ENCODE assay signal across 19 cellular contexts in the genomic region with DNA sequence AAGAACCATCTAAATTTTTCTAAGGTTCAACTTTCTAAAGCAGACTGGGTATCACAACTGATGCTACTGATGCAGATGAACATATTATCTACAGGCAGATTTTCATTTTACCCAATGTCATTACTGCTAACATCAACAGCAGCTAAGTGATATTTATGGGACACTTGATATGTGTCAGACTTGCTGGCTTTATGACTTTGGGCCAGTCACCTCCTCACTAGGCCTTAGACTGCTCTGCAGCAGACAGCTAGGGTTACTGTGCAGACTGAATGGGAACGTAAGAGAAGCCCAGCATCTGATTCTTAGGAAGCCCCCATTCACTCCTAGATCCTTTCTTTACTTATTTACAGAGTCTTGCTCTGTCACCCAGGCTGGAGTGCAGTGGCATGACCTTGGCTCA.
A peak's percentile ranks its signal among the peaks of the same experiment; 100 is the strongest.
DNase-seq lines count a peak whose midpoint lies in the region; ATAC-seq and TF ChIP-seq lines count a peak whose summit lies in the region.
"Had no signal": no experiment of that assay in that cellular context is flagged by ENCODE, and none has a peak within 500 bp of the region (broad histone marks: within the 10 kb centered on the region; RNA-seq: fewer than 3 reads in every experiment).

No MANE protein-coding gene starts in this region.

- H3K27ac Mint-ChIP-seq in activated naive CD4-positive, alpha-beta T cell treated with anti-CD3 and anti-CD28 coated beads for 36 hours: peak overlapping the region; percentile 10
- peak overlapping the region in 1 of 2 donors; percentile 72 for H3K27ac Mint-ChIP-seq in activated naive CD4-positive, alpha-beta T cell treated with anti-CD3 and anti-CD28 coated beads, Interleukin-2, amount 50 U/mL, for 72 hours
- peak overlapping the region; percentile 24 for H3K27ac Mint-ChIP-seq in endothelial cell (ENCODE audit: unreplicated experiment)

- H3K27me3 Mint-ChIP-seq in activated naive CD4-positive, alpha-beta T cell treated with anti-CD3 and anti-CD28 coated beads for 36 hours (ENCODE audit: low read depth): no peaks in the 10 kb centered on the region
- peaks cover 4% of the 10 kb centered on the region for H3K27me3 Mint-ChIP-seq in endothelial cell (ENCODE audit: unreplicated experiment)

- H3K27ac ChIP-seq in psoas muscle (peak overlapping the region; percentile 85), substantia nigra (ENCODE audit: low read depth, low read length, poor library complexity, severe bottlenecking) (peak overlapping the region; percentile 79)

- no peaks in the 10 kb centered on the region for H3K4me1 Mint-ChIP-seq in activated naive CD4-positive, alpha-beta T cell treated with anti-CD3 and anti-CD28 coated beads for 36 hours (ENCODE audit: low read depth)
- H3K4me1 Mint-ChIP-seq in endothelial cell (ENCODE audit: unreplicated experiment): no peaks in the 10 kb centered on the region
- H3K4me1 Mint-ChIP-seq: CD14-positive monocyte had no signal

- no peak for TF ChIP-seq CTCF in endothelial cell (IDR thresholded peaks at IDR 0.05; ENCODE audit: unreplicated experiment)
- no peak for TF ChIP-seq CTCF in psoas muscle (IDR thresholded peaks at IDR 0.05)

- H3K27me3 ChIP-seq in psoas muscle (ENCODE audit: insufficient read depth in 3 of 3, low read length in 2 of 3): no peaks in the 10 kb centered on the region

- no peak for ATAC-seq in activated naive CD4-positive, alpha-beta T cell treated with anti-CD3 and anti-CD28 coated beads, Interleukin-2, amount 50 U/mL, for 72 hours
- peak; percentile 41 to 60 (median 54) for ATAC-seq in psoas muscle
- no peak for ATAC-seq in HG02678 (IDR thresholded peaks at IDR 0.05; ENCODE audit: unreplicated experiment)
- ATAC-seq: PC-3 had no signal

- CTCF ChIA-PET in activated naive CD4-positive, alpha-beta T cell treated with anti-CD3 and anti-CD28 coated beads for 36 hours (lab: Charles Lee): no interaction called here

- peaks cover 61% of the 10 kb centered on the region for H3K4me1 ChIP-seq in psoas muscle

- H3K36me3 ChIP-seq in psoas muscle (ENCODE audit: insufficient read depth in 1 of 2, low read depth in 1 of 2): peaks cover 5 to 73% of the 10 kb centered on the region in 2 donors

- H3K9me3 Mint-ChIP-seq in activated naive CD4-positive, alpha-beta T cell treated with anti-CD3 and anti-CD28 coated beads for 36 hours: no peaks in the 10 kb centered on the region
- no peaks in the 10 kb centered on the region for H3K9me3 Mint-ChIP-seq in activated naive CD4-positive, alpha-beta T cell treated with anti-CD3 and anti-CD28 coated beads, Interleukin-2, amount 50 U/mL, for 72 hours
- no peaks in the 10 kb centered on the region for H3K9me3 Mint-ChIP-seq in endothelial cell (ENCODE audit: unreplicated experiment)
- H3K9me3 Mint-ChIP-seq: CD14-positive monocyte had no signal

- no peak overlapping the region for H3K4me3 Mint-ChIP-seq in activated naive CD4-positive, alpha-beta T cell treated with anti-CD3 and anti-CD28 coated beads for 36 hours
- no peak overlapping the region for H3K4me3 Mint-ChIP-seq in endothelial cell (ENCODE audit: unreplicated experiment)
- H3K4me3 Mint-ChIP-seq: CD14-positive monocyte had no signal

- WGBS in psoas muscle, 3 donors: 24 to 52% (median 32%) methylated on average over 1 of the region's 1 CpG

- no peak for DNase-seq in activated naive CD4-positive, alpha-beta T cell treated with anti-CD3 and anti-CD28 coated beads for 36 hours
- DNase-seq in activated naive CD4-positive, alpha-beta T cell treated with anti-CD3 and anti-CD28 coated beads, Interleukin-2, amount 50 U/mL, for 72 hours (ENCODE audit: low spot score in 2 of 2): no peak
- DNase-seq in endothelial cell (ENCODE audit: low spot score) (no peak), psoas muscle (no peak), substantia nigra (lab: John Stamatoyannopoulos, UW) (no peak), D341Med (ENCODE audit: low spot score) (no peak), SHP77 treated with DMSO at 0.1 percent for 48 hours (lab: John Stamatoyannopoulos, UW) (no peak)
- DNase-seq: 8988T, DMS 273 treated with DMSO at 0.1 percent for 48 hours, DND-41, NCI-H1048, NCI-H1436, NCI-H2029, NCI-H345, NCI-H524 treated with DMSO at 0.1 percent for 48 hours, PC-3, RPMI8226 had no signal

- intact Hi-C loops in activated naive CD4-positive, alpha-beta T cell treated with anti-CD3 and anti-CD28 coated beads for 36 hours (cut with micrococcal nuclease): no loop called here
- intact Hi-C loops in psoas muscle (cut with DNase I): loop anchor here (10.0 kb wide), 1 partner anchor 63 kb away; no protein-coding TSS in a partner anchor

- peaks cover 7% of the 10 kb centered on the region for H3K36me3 Mint-ChIP-seq in activated naive CD4-positive, alpha-beta T cell treated with anti-CD3 and anti-CD28 coated beads for 36 hours (ENCODE audit: low read depth)
- no peaks in the 10 kb centered on the region for H3K36me3 Mint-ChIP-seq in activated naive CD4-positive, alpha-beta T cell treated with anti-CD3 and anti-CD28 coated beads, Interleukin-2, amount 50 U/mL, for 72 hours
- H3K36me3 Mint-ChIP-seq in endothelial cell (ENCODE audit: low read depth, unreplicated experiment): peaks cover 25% of the 10 kb centered on the region

- H3K4me3 ChIP-seq in psoas muscle: no peak overlapping the region

- no peaks in the 10 kb centered on the region for H3K9me3 ChIP-seq in psoas muscle

Comparison
In these comparisons a context has a peak if more than half of its experiments do, and no peak if none do; other contexts are left out.
1. ATAC-seq: peak in psoas muscle (4 of 4); none in activated naive CD4-positive, alpha-beta T cell treated with anti-CD3 and anti-CD28 coated beads, Interleukin-2, amount 50 U/mL, for 72 hours (0 of 2) and HG02678 (single experiment).